ENCODE assay signal across 18 cellular contexts in genomic region chr3:160061525-160061924, GRCh38.
DNase-seq lines count a peak whose midpoint lies in the region; ATAC-seq lines count a peak whose summit lies in the region.
"Had no signal": no experiment of that assay in that cellular context is flagged by ENCODE, and none has a peak within 500 bp of the region (broad histone marks: within the 10 kb centered on the region; RNA-seq: fewer than 3 reads in every experiment).

No MANE protein-coding gene starts in this region.

- intact Hi-C loops in activated T-helper 2 cell treated with anti-CD3 and anti-CD28 coated beads, Interferon-gamma antibody, Interleukin-2, Interleukin-4, amounts not matched to agents 10 μg/mL and 5 μg/mL and 100 μg/mL, durations not matched to agents 14 hours and 24 hours and 36 hours (cut with micrococcal nuclease): no loop called here

- H3K4me3 Mint-ChIP-seq in activated naive CD4-positive, alpha-beta T cell treated with anti-CD3 and anti-CD28 coated beads, Interleukin-2, amount 10 ng/mL, durations not matched to agents 7 days and 5 days: peak overlapping the region; percentile 9
- H3K4me3 Mint-ChIP-seq in T-cell: peak overlapping the region; percentile 17 to 29 (median 17)
- peak overlapping the region; percentile 47 for H3K4me3 Mint-ChIP-seq in activated T-helper 2 cell treated with anti-CD3 and anti-CD28 coated beads, Interferon-gamma antibody, Interleukin-2, Interleukin-4, amounts not matched to agents 10 μg/mL and 5 μg/mL and 100 μg/mL, durations not matched to agents 14 hours and 24 hours and 36 hours (ENCODE audit: low read depth)
- H3K4me3 Mint-ChIP-seq in stimulated activated naive CD8-positive, alpha-beta T cell treated with anti-CD3 and anti-CD28 coated beads, Interleukin-15, amount 100 ng/mL, for 72 hours: peak overlapping the region; percentile 38 to 53

- ATAC-seq in T-cell (replicated peaks in 1 of 4): no peak
- ATAC-seq in stimulated activated naive CD8-positive, alpha-beta T cell treated with anti-CD3 and anti-CD28 coated beads, Interleukin-15, amount 100 ng/mL, for 72 hours: peak; percentile 31

- DNase-seq in activated naive CD4-positive, alpha-beta T cell treated with anti-CD3 and anti-CD28 coated beads, Interleukin-2, amount 10 ng/mL, durations not matched to agents 7 days and 5 days: peak; percentile 21
- no peak for DNase-seq in activated naive CD4-positive, alpha-beta T cell treated with anti-CD3 and anti-CD28 coated beads, Interleukin-2, amount 50 U/mL, for 16 hours
- DNase-seq in T-cell: no peak
- DNase-seq in activated T-helper 2 cell treated with anti-CD3 and anti-CD28 coated beads, Interferon-gamma antibody, Interleukin-2, Interleukin-4, amounts not matched to agents 10 μg/mL and 5 μg/mL and 100 μg/mL, durations not matched to agents 14 hours and 24 hours and 36 hours (ENCODE audit: low spot score): peak; percentile 10
- DNase-seq in stimulated activated naive CD8-positive, alpha-beta T cell treated with anti-CD3 and anti-CD28 coated beads, Interleukin-15, amount 100 ng/mL, for 72 hours: peak in 1 of 2 donors; percentile 9
- no peak for DNase-seq in KBM-7
- no peak for DNase-seq in NCI-H2029 treated with DMSO at 0.1 percent for 48 hours (lab: John Stamatoyannopoulos, UW)
- DNase-seq: activated gamma-delta T cell; anterior cingulate cortex; COR-L47; GF-D8; left ventricle myocardium inferior; NCI-H1105 treated with DMSO at 0.1 percent for 48 hours; NCI-H2029; NCI-H526 treated with DMSO at 0.1 percent for 48 hours; SHP77 treated with DMSO at 0.1 percent for 48 hours; stimulated activated CD8-positive, alpha-beta memory T cell treated with anti-CD3 and anti-CD28 coated beads, Interleukin-4, amount 100 ng/mL, for 48 hours; trophoblast cell had no signal

- no peak overlapping the region for H3K27ac Mint-ChIP-seq in activated naive CD4-positive, alpha-beta T cell treated with anti-CD3 and anti-CD28 coated beads, Interleukin-2, amount 10 ng/mL, durations not matched to agents 7 days and 5 days
- no peak overlapping the region for H3K27ac Mint-ChIP-seq in T-cell
- H3K27ac Mint-ChIP-seq in activated T-helper 2 cell treated with anti-CD3 and anti-CD28 coated beads, Interferon-gamma antibody, Interleukin-2, Interleukin-4, amounts not matched to agents 10 μg/mL and 5 μg/mL and 100 μg/mL, durations not matched to agents 14 hours and 24 hours and 36 hours: no peak overlapping the region
- no peak overlapping the region for H3K27ac Mint-ChIP-seq in stimulated activated naive CD8-positive, alpha-beta T cell treated with anti-CD3 and anti-CD28 coated beads, Interleukin-15, amount 100 ng/mL, for 72 hours

- peaks cover 5% of the 10 kb centered on the region for H3K4me1 Mint-ChIP-seq in activated naive CD4-positive, alpha-beta T cell treated with anti-CD3 and anti-CD28 coated beads, Interleukin-2, amount 10 ng/mL, durations not matched to agents 7 days and 5 days
- H3K4me1 Mint-ChIP-seq in T-cell: peaks cover 4 to 7% (median 6%) of the 10 kb centered on the region in 3 donors
- H3K4me1 Mint-ChIP-seq in activated T-helper 2 cell treated with anti-CD3 and anti-CD28 coated beads, Interferon-gamma antibody, Interleukin-2, Interleukin-4, amounts not matched to agents 10 μg/mL and 5 μg/mL and 100 μg/mL, durations not matched to agents 14 hours and 24 hours and 36 hours (ENCODE audit: low read depth): peaks cover 11% of the 10 kb centered on the region
- H3K4me1 Mint-ChIP-seq in stimulated activated naive CD8-positive, alpha-beta T cell treated with anti-CD3 and anti-CD28 coated beads, Interleukin-15, amount 100 ng/mL, for 72 hours: peaks cover 6% of the 10 kb centered on the region

- in situ Hi-C loops in KBM-7 (cut with MboI; ENCODE audit: low pct_unique_long_range_greater_than_20kb, low sequenced_read_pairs): no loop called here

- CTCF ChIA-PET in activated naive CD4-positive, alpha-beta T cell treated with anti-CD3 and anti-CD28 coated beads, Interleukin-2, amount 10 ng/mL, durations not matched to agents 7 days and 5 days (lab: Charles Lee): no interaction called here
- CTCF ChIA-PET in T-cell (lab: Charles Lee): no interaction called here

- no peaks in the 10 kb centered on the region for H3K36me3 Mint-ChIP-seq in activated naive CD4-positive, alpha-beta T cell treated with anti-CD3 and anti-CD28 coated beads, Interleukin-2, amount 10 ng/mL, durations not matched to agents 7 days and 5 days
- H3K36me3 Mint-ChIP-seq in T-cell: no peaks in the 10 kb centered on the region
- no peaks in the 10 kb centered on the region for H3K36me3 Mint-ChIP-seq in activated T-helper 2 cell treated with anti-CD3 and anti-CD28 coated beads, Interferon-gamma antibody, Interleukin-2, Interleukin-4, amounts not matched to agents 10 μg/mL and 5 μg/mL and 100 μg/mL, durations not matched to agents 14 hours and 24 hours and 36 hours (ENCODE audit: low read depth)

- peaks cover 2% of the 10 kb centered on the region for H3K9me3 Mint-ChIP-seq in activated naive CD4-positive, alpha-beta T cell treated with anti-CD3 and anti-CD28 coated beads, Interleukin-2, amount 10 ng/mL, durations not matched to agents 7 days and 5 days
- H3K9me3 Mint-ChIP-seq in T-cell: no peaks in the 10 kb centered on the region
- H3K9me3 Mint-ChIP-seq in activated T-helper 2 cell treated with anti-CD3 and anti-CD28 coated beads, Interferon-gamma antibody, Interleukin-2, Interleukin-4, amounts not matched to agents 10 μg/mL and 5 μg/mL and 100 μg/mL, durations not matched to agents 14 hours and 24 hours and 36 hours: peaks cover 6% of the 10 kb centered on the region
- H3K9me3 Mint-ChIP-seq in stimulated activated naive CD8-positive, alpha-beta T cell treated with anti-CD3 and anti-CD28 coated beads, Interleukin-15, amount 100 ng/mL, for 72 hours: no peaks in the 10 kb centered on the region

- POLR2A ChIA-PET in T-cell (lab: Charles Lee): interaction anchor here in 1 of 2 donors (0.6 kb wide), 1 partner anchor 95 kb away, joined by 3 read pairs; no protein-coding TSS in a partner anchor

- H3K27me3 Mint-ChIP-seq in activated naive CD4-positive, alpha-beta T cell treated with anti-CD3 and anti-CD28 coated beads, Interleukin-2, amount 10 ng/mL, durations not matched to agents 7 days and 5 days: peaks cover 4% of the 10 kb centered on the region
- no peaks in the 10 kb centered on the region for H3K27me3 Mint-ChIP-seq in T-cell
- peaks cover 4% of the 10 kb centered on the region for H3K27me3 Mint-ChIP-seq in activated T-helper 2 cell treated with anti-CD3 and anti-CD28 coated beads, Interferon-gamma antibody, Interleukin-2, Interleukin-4, amounts not matched to agents 10 μg/mL and 5 μg/mL and 100 μg/mL, durations not matched to agents 14 hours and 24 hours and 36 hours (ENCODE audit: low read depth)
- H3K27me3 Mint-ChIP-seq in stimulated activated naive CD8-positive, alpha-beta T cell treated with anti-CD3 and anti-CD28 coated beads, Interleukin-15, amount 100 ng/mL, for 72 hours: no peaks in the 10 kb centered on the region

Comparison
In these comparisons a context has a peak if more than half of its experiments do, and no peak if none do; other contexts are left out.
1. DNase-seq: peak in activated naive CD4-positive, alpha-beta T cell treated with anti-CD3 and anti-CD28 coated beads, Interleukin-2, amount 10 ng/mL, durations not matched to agents 7 days and 5 days (single experiment) and activated T-helper 2 cell treated with anti-CD3 and anti-CD28 coated beads, Interferon-gamma antibody, Interleukin-2, Interleukin-4, amounts not matched to agents 10 μg/mL and 5 μg/mL and 100 μg/mL, durations not matched to agents 14 hours and 24 hours and 36 hours (single experiment); none in activated naive CD4-positive, alpha-beta T cell treated with anti-CD3 and anti-CD28 coated beads, Interleukin-2, amount 50 U/mL, for 16 hours (single experiment), T-cell (0 of 34), KBM-7 (single experiment) and NCI-H2029 treated with DMSO at 0.1 percent for 48 hours (single experiment).
2. Peak in every context shown above with its lines, with median percentiles within 50 percentile points of each other: H3K4me3 Mint-ChIP-seq.